8 cellular contexts compared by ENCODE assay signal in the genomic region with DNA sequence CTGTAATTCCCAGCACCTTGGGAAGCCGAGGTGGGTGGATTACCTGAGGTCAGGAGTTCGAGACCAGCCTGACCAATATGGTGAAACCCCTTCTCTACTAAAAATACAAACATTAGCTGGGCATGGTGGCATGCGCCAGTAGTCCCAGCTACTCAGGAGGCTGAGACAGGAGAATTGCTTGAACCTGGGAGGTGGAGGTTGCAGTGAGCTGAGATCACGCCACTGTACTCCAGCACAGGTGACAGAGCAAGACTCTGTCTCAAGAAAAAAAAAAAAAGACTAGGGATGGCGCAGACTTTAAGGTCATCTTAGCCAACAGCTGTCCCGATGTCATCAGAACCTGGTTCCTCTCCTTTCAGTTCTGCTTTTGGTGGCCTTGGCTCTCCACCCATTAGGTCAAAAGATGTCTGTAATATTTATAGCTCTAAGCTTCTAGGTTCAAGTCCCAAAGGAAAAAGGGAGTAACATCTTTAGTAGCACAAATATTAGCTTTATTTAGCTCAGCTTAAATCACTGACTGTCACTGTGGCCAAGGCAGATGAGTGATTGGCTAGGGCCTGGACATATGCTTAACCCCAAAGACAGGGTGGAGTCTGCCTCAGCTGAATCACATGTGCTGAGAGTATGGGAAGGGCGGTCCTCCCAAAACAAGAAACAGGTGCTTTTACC. TPM values are rescaled to one million over a fixed set of nuclear protein-coding genes. Genes with fewer than 3 reads are reported as not detected.
DNase-seq lines count a peak whose midpoint lies in the region; ATAC-seq, FAIRE-seq and TF ChIP-seq lines count a peak whose summit lies in the region.
"Not testable (repeated sequence)": the region's sequence is repeated elsewhere in the genome, so short reads cannot be mapped to it uniquely, and the experiment has no call there.

No MANE protein-coding gene starts in this region.

- FAIRE-seq in GM12892 (lab: Jason Lieb, UNC) (peak; percentile 93), GM19239 (lab: Jason Lieb, UNC) (peak; percentile 92)

- not testable (repeated sequence) for H3K27me3 Mint-ChIP-seq in stimulated activated memory B cell treated with anti-CD40 and anti-IgM and Interleukin-4, amounts not matched to agents 10 μg/mL and 1 μg/mL and 100 μg/mL, for 72 hours

- not testable (repeated sequence) for H3K9me3 Mint-ChIP-seq in stimulated activated memory B cell treated with anti-CD40 and anti-IgM and Interleukin-4, amounts not matched to agents 10 μg/mL and 1 μg/mL and 100 μg/mL, for 72 hours

- peaks cover 44% of the 10 kb centered on the region for H3K4me1 Mint-ChIP-seq in stimulated activated memory B cell treated with anti-CD40 and anti-IgM and Interleukin-4, amounts not matched to agents 10 μg/mL and 1 μg/mL and 100 μg/mL, for 72 hours

- intact Hi-C loops in Right ventricle myocardium superior (cut with DNase I): loop anchor here (10.0 kb wide), 1 partner anchor 87 kb away; no protein-coding TSS in a partner anchor

- not testable (repeated sequence) for H3K36me3 Mint-ChIP-seq in stimulated activated memory B cell treated with anti-CD40 and anti-IgM and Interleukin-4, amounts not matched to agents 10 μg/mL and 1 μg/mL and 100 μg/mL, for 72 hours

- peak overlapping the region; percentile 34 for H3K4me3 Mint-ChIP-seq in stimulated activated memory B cell treated with anti-CD40 and anti-IgM and Interleukin-4, amounts not matched to agents 10 μg/mL and 1 μg/mL and 100 μg/mL, for 72 hours

- TF ChIP-seq POLR2A in GM12892 (IDR thresholded peaks at IDR 0.05; ENCODE audit: low read depth, low read length): not testable (repeated sequence)

- ATAC-seq in GM21619 (IDR thresholded peaks at IDR 0.05; ENCODE audit: unreplicated experiment): peak; percentile 91
- peak; percentile 89 for ATAC-seq in HG03039 (IDR thresholded peaks at IDR 0.05; ENCODE audit: unreplicated experiment)
- peak; percentile 84 for ATAC-seq in HG03558 (IDR thresholded peaks at IDR 0.05; ENCODE audit: extremely low read depth, unreplicated experiment)
- ATAC-seq in Right ventricle myocardium superior (ENCODE audit: poor library complexity): peak; percentile 68
- ATAC-seq in stimulated activated memory B cell treated with anti-CD40 and anti-IgM and Interleukin-4, amounts not matched to agents 10 μg/mL and 1 μg/mL and 100 μg/mL, for 72 hours: peak; percentile 97

- H3K27ac Mint-ChIP-seq in stimulated activated memory B cell treated with anti-CD40 and anti-IgM and Interleukin-4, amounts not matched to agents 10 μg/mL and 1 μg/mL and 100 μg/mL, for 72 hours: peak overlapping the region; percentile 85

- DNase-seq in GM12892 (ENCODE audit: insufficient read length) (peak; percentile 44), GM19239 (ENCODE audit: insufficient read length, low spot score) (peak; percentile 56), RPMI8226 (peak; percentile 92)
- not testable (repeated sequence) for DNase-seq in Right ventricle myocardium superior

RNA-seq across cellular contexts. Expression of gene CDK17, which starts 7.3 kb away (rescaled TPM):
- 19.3 TPM for polyA plus RNA-seq in GM12892 (2012; ENCODE audit: missing spikeins)
- total RNA-seq in Right ventricle myocardium superior: 15.6 TPM
